11 cellular contexts compared by ENCODE assay signal in genomic region chr5:55986931-55987330, GRCh38.
"Had no signal": no experiment of that assay in that cellular context is flagged by ENCODE, and none has a peak within 500 bp of the region (broad histone marks: within the 10 kb centered on the region; RNA-seq: fewer than 3 reads in every experiment).

No MANE protein-coding gene starts in this region.

- H3K27ac Mint-ChIP-seq: brain; endodermal cell; natural killer cell; stimulated activated memory B cell treated with anti-CD40 and anti-IgM and Interleukin-4, amounts not matched to agents 10 μg/mL and 1 μg/mL and 100 μg/mL, for 72 hours; WTC11 had no signal

- H3K27me3 Mint-ChIP-seq: brain; stimulated activated memory B cell treated with anti-CD40 and anti-IgM and Interleukin-4, amounts not matched to agents 10 μg/mL and 1 μg/mL and 100 μg/mL, for 72 hours had no signal

- FAIRE-seq: small intestine had no signal

- H3K27me3 ChIP-seq: tibial nerve had no signal

- H3K9me3 ChIP-seq: tibial nerve had no signal

- H3K4me3 Mint-ChIP-seq: brain; endodermal cell; natural killer cell; stimulated activated memory B cell treated with anti-CD40 and anti-IgM and Interleukin-4, amounts not matched to agents 10 μg/mL and 1 μg/mL and 100 μg/mL, for 72 hours; WTC11 had no signal

- H3K4me1 Mint-ChIP-seq: WTC11 had no signal

- H3K36me3 Mint-ChIP-seq: natural killer cell, WTC11 had no signal

- DNase-seq: activated CD4-positive, alpha-beta T cell treated with anti-CD3 and anti-CD28 coated beads, Interleukin-2, amount 50 U/mL, for 48 hours; amniotic stem cell; cerebellar nuclear complex; endodermal cell; natural killer cell; posterior cingulate gyrus; small intestine had no signal

- H3K4me3 ChIP-seq: tibial nerve had no signal

- H3K9me3 Mint-ChIP-seq: endodermal cell, natural killer cell had no signal

- H3K27ac ChIP-seq: tibial nerve had no signal

- ATAC-seq: natural killer cell; stimulated activated memory B cell treated with anti-CD40 and anti-IgM and Interleukin-4, amounts not matched to agents 10 μg/mL and 1 μg/mL and 100 μg/mL, for 72 hours; WTC11 had no signal
